In genomic region chr7:23109470-23109869, GRCh38 we compare ENCODE assay signal across 28 cellular contexts.
"Had no signal": no experiment of that assay in that cellular context is flagged by ENCODE, and none has a peak within 500 bp of the region (broad histone marks: within the 10 kb centered on the region; RNA-seq: fewer than 3 reads in every experiment).

No MANE protein-coding gene starts in this region.

- H3K36me3 ChIP-seq: lower lobe of right lung, ovary, right atrium auricular region, right lobe of liver, thyroid gland, transverse colon, upper lobe of left lung, vagina had no signal

- H3K4me2 ChIP-seq: smooth muscle cell had no signal

- H3K9me3 ChIP-seq: lower lobe of right lung, ovary, right atrium auricular region, right lobe of liver, testis, thyroid gland, transverse colon, upper lobe of left lung, vagina had no signal

- FAIRE-seq: keratinocyte had no signal

- H3K36me3 Mint-ChIP-seq: naive B cell, natural killer cell had no signal

- DNase-seq: hippocampal formation; kidney glomerular epithelial cell; left cardiac atrium; lower lobe of right lung; mammary epithelial cell; mesenchymal stem cell; naive B cell; natural killer cell; ovary; right lobe of liver; stimulated activated CD4-positive, alpha-beta T cell treated with anti-CD3 and anti-CD28 coated beads, Interleukin-1b, Interleukin-23, amount 100 ng/mL, for 48 hours; stimulated activated CD4-positive, alpha-beta T cell treated with anti-CD3 and anti-CD28 coated beads, Interleukin-2, amount 100 ng/mL, for 48 hours; stimulated activated CD4-positive, alpha-beta T cell treated with anti-CD3 and anti-CD28 coated beads, Interleukin-4, amount 100 ng/mL, for 4 hours; stimulated activated CD8-positive, alpha-beta memory T cell treated with anti-CD3 and anti-CD28 coated beads, Interleukin-4, amount 100 ng/mL, for 48 hours; stimulated activated naive CD4-positive, alpha-beta T cell treated with Interleukin-2 at 50 U/mL for 16 hours; stimulated activated naive CD8-positive, alpha-beta T cell treated with anti-CD3 and anti-CD28 coated beads, Interleukin-15, amount 100 ng/mL, for 72 hours; substantia nigra; testis; thyroid gland; transverse colon; upper lobe of left lung had no signal

- H3K27ac ChIP-seq: lower lobe of right lung, ovary, right atrium auricular region, right lobe of liver, testis, thyroid gland, transverse colon, upper lobe of left lung, vagina had no signal

- H3K27me3 ChIP-seq: ovary, right atrium auricular region, right lobe of liver, testis, thyroid gland, transverse colon, upper lobe of left lung, vagina had no signal

- ATAC-seq: left cardiac atrium; left lobe of liver; lower lobe of right lung; natural killer cell; right lobe of liver; stimulated activated memory B cell treated with anti-CD40 and anti-IgM and Interleukin-4, amounts not matched to agents 10 μg/mL and 1 μg/mL and 100 μg/mL, for 72 hours; stimulated activated naive CD8-positive, alpha-beta T cell treated with anti-CD3 and anti-CD28 coated beads, Interleukin-15, amount 100 ng/mL, for 72 hours had no signal

- H3K27me3 Mint-ChIP-seq: naive B cell; progenitor cell of endocrine pancreas; stimulated activated memory B cell treated with anti-CD40 and anti-IgM and Interleukin-4, amounts not matched to agents 10 μg/mL and 1 μg/mL and 100 μg/mL, for 72 hours; stimulated activated naive CD8-positive, alpha-beta T cell treated with anti-CD3 and anti-CD28 coated beads, Interleukin-15, amount 100 ng/mL, for 72 hours had no signal

- H3K9me3 Mint-ChIP-seq: naive B cell; natural killer cell; stimulated activated memory B cell treated with anti-CD40 and anti-IgM and Interleukin-4, amounts not matched to agents 10 μg/mL and 1 μg/mL and 100 μg/mL, for 72 hours; stimulated activated naive CD8-positive, alpha-beta T cell treated with anti-CD3 and anti-CD28 coated beads, Interleukin-15, amount 100 ng/mL, for 72 hours had no signal

- H3K4me3 Mint-ChIP-seq: natural killer cell; stimulated activated memory B cell treated with anti-CD40 and anti-IgM and Interleukin-4, amounts not matched to agents 10 μg/mL and 1 μg/mL and 100 μg/mL, for 72 hours; stimulated activated naive CD8-positive, alpha-beta T cell treated with anti-CD3 and anti-CD28 coated beads, Interleukin-15, amount 100 ng/mL, for 72 hours had no signal

- H3K27ac Mint-ChIP-seq: naive B cell; natural killer cell; progenitor cell of endocrine pancreas; stimulated activated memory B cell treated with anti-CD40 and anti-IgM and Interleukin-4, amounts not matched to agents 10 μg/mL and 1 μg/mL and 100 μg/mL, for 72 hours; stimulated activated naive CD8-positive, alpha-beta T cell treated with anti-CD3 and anti-CD28 coated beads, Interleukin-15, amount 100 ng/mL, for 72 hours had no signal

- H3K4me3 ChIP-seq: lower lobe of right lung, ovary, right lobe of liver, smooth muscle cell, testis, thyroid gland, transverse colon, upper lobe of left lung, vagina had no signal
